2 cellular contexts compared by ENCODE assay signal in the genomic region with DNA sequence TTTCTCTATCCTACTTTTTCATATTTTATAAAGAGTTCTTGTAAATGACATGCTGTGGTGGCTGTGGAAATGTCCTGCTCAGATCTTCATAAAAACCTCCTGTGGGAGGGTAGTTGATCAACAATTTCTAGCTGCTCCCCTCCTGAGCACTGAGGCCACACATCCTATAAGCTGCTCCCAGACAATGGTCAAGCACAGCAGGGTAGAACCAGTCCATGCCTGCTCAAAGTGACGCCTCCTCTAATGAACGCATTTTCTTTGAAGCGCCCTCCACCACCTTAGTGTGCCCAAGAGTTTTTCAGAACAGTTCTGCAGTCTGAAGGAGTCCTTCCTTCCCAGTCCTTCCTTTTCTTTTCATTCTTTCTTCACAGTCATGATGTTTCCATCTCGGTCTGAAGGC.
A peak's percentile ranks its signal among the peaks of the same experiment; 100 is the strongest.
TF ChIP-seq lines count a peak whose summit lies in the region.

No MANE protein-coding gene starts in this region.

TF ChIP-seq in GM23338, 12 proteins besides CTCF, POLR2A, EP300 and RAD21:
- TF ChIP-seq, protein P1, sequence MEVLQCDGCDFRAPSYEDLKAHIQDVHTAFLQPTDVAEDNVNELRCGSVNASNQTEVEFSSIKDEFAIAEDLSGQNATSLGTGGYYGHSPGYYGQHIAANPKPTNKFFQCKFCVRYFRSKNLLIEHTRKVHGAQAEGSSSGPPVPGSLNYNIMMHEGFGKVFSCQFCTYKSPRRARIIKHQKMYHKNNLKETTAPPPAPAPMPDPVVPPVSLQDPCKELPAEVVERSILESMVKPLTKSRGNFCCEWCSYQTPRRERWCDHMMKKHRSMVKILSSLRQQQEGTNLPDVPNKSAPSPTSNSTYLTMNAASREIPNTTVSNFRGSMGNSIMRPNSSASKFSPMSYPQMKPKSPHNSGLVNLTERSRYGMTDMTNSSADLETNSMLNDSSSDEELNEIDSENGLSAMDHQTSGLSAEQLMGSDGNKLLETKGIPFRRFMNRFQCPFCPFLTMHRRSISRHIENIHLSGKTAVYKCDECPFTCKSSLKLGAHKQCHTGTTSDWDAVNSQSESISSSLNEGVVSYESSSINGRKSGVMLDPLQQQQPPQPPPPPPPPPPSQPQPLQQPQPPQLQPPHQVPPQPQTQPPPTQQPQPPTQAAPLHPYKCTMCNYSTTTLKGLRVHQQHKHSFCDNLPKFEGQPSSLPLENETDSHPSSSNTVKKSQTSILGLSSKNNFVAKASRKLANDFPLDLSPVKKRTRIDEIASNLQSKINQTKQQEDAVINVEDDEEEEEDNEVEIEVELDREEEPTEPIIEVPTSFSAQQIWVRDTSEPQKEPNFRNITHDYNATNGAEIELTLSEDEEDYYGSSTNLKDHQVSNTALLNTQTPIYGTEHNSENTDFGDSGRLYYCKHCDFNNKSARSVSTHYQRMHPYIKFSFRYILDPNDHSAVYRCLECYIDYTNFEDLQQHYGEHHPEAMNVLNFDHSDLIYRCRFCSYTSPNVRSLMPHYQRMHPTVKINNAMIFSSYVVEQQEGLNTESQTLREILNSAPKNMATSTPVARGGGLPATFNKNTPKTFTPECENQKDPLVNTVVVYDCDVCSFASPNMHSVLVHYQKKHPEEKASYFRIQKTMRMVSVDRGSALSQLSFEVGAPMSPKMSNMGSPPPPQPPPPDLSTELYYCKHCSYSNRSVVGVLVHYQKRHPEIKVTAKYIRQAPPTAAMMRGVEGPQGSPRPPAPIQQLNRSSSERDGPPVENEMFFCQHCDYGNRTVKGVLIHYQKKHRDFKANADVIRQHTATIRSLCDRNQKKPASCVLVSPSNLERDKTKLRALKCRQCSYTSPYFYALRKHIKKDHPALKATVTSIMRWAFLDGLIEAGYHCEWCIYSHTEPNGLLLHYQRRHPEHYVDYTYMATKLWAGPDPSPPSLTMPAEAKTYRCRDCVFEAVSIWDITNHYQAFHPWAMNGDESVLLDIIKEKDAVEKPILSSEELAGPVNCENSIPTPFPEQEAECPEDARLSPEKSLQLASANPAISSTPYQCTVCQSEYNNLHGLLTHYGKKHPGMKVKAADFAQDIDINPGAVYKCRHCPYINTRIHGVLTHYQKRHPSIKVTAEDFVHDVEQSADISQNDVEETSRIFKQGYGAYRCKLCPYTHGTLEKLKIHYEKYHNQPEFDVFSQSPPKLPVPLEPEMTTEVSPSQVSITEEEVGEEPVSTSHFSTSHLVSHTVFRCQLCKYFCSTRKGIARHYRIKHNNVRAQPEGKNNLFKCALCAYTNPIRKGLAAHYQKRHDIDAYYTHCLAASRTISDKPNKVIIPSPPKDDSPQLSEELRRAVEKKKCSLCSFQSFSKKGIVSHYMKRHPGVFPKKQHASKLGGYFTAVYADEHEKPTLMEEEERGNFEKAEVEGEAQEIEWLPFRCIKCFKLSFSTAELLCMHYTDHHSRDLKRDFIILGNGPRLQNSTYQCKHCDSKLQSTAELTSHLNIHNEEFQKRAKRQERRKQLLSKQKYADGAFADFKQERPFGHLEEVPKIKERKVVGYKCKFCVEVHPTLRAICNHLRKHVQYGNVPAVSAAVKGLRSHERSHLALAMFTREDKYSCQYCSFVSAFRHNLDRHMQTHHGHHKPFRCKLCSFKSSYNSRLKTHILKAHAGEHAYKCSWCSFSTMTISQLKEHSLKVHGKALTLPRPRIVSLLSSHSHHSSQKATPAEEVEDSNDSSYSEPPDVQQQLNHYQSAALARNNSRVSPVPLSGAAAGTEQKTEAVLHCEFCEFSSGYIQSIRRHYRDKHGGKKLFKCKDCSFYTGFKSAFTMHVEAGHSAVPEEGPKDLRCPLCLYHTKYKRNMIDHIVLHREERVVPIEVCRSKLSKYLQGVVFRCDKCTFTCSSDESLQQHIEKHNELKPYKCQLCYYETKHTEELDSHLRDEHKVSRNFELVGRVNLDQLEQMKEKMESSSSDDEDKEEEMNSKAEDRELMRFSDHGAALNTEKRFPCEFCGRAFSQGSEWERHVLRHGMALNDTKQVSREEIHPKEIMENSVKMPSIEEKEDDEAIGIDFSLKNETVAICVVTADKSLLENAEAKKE (CRISPR knock-in tag; IDR thresholded peaks at IDR 0.05): no peak
- TF ChIP-seq ZNF114 (CRISPR knock-in tag; IDR thresholded peaks at IDR 0.05) (no peak), EZH2 (IDR thresholded peaks at IDR 0.05; ENCODE audit: low read depth, unreplicated experiment) (no peak), ZNF331 (CRISPR knock-in tag; IDR thresholded peaks at IDR 0.05; ENCODE audit: low read depth) (no peak), NANOG (IDR thresholded peaks at IDR 0.05; ENCODE audit: borderline replicate concordance) (no peak)

TF ChIP-seq in Ishikawa, 13 proteins besides CTCF, POLR2A, EP300 and RAD21:
- TF ChIP-seq TEAD4 (IDR thresholded peaks at IDR 0.05) (no peak), ZBTB7A (IDR thresholded peaks at IDR 0.05; ENCODE audit: low read depth) (no peak), CEBPB (IDR thresholded peaks at IDR 0.05) (no peak)
- TF ChIP-seq, protein P2, sequence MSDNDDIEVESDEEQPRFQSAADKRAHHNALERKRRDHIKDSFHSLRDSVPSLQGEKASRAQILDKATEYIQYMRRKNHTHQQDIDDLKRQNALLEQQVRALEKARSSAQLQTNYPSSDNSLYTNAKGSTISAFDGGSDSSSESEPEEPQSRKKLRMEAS (IDR thresholded peaks at IDR 0.05): peak; percentile 45; the same call in 1 of the 2 replicates
